2 cellular contexts compared by ENCODE assay signal in the genomic region with DNA sequence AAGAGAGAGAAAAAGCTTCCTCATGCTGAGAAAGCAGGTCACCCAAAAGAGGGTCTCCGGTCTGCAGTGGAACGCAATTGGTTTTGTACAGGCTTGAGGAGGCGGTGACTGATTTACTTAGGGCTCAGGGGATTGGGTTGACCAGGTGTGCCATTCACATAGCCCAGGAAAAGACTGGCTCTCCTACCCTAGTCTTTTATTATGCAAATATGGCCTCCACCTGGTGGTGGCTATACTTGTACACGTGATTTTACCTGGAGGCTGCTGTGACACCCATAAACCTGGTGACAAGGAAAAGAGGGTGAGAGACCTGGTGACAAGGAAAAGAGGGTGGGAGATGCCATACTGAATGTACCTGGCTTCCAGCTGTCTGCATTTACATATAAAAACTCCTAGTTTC.
TF ChIP-seq lines count a peak whose summit lies in the region.

No MANE protein-coding gene starts in this region.

TF ChIP-seq in GM23338, 12 proteins besides CTCF, POLR2A, EP300 and RAD21 (continues in another document):
- TF ChIP-seq CREB1 (CRISPR knock-in tag; IDR thresholded peaks at IDR 0.05; ENCODE audit: low read depth) (no peak), ZNF331 (CRISPR knock-in tag; IDR thresholded peaks at IDR 0.05; ENCODE audit: low read depth) (no peak), NANOG (IDR thresholded peaks at IDR 0.05; ENCODE audit: borderline replicate concordance) (no peak), EZH2phosphoT487 (IDR thresholded peaks at IDR 0.05; ENCODE audit: unreplicated experiment) (no peak), JUNB (IDR thresholded peaks at IDR 0.05; ENCODE audit: unreplicated experiment) (no peak), EZH2 (IDR thresholded peaks at IDR 0.05; ENCODE audit: low read depth, unreplicated experiment) (no peak), ZNF114 (CRISPR knock-in tag; IDR thresholded peaks at IDR 0.05) (no peak), POLR2AphosphoS5 (IDR thresholded peaks at IDR 0.05; ENCODE audit: low read depth) (no peak)
- TF ChIP-seq, protein P1, sequence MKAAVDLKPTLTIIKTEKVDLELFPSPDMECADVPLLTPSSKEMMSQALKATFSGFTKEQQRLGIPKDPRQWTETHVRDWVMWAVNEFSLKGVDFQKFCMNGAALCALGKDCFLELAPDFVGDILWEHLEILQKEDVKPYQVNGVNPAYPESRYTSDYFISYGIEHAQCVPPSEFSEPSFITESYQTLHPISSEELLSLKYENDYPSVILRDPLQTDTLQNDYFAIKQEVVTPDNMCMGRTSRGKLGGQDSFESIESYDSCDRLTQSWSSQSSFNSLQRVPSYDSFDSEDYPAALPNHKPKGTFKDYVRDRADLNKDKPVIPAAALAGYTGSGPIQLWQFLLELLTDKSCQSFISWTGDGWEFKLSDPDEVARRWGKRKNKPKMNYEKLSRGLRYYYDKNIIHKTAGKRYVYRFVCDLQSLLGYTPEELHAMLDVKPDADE (IDR thresholded peaks at IDR 0.05): no peak
- TF ChIP-seq, protein P2, sequence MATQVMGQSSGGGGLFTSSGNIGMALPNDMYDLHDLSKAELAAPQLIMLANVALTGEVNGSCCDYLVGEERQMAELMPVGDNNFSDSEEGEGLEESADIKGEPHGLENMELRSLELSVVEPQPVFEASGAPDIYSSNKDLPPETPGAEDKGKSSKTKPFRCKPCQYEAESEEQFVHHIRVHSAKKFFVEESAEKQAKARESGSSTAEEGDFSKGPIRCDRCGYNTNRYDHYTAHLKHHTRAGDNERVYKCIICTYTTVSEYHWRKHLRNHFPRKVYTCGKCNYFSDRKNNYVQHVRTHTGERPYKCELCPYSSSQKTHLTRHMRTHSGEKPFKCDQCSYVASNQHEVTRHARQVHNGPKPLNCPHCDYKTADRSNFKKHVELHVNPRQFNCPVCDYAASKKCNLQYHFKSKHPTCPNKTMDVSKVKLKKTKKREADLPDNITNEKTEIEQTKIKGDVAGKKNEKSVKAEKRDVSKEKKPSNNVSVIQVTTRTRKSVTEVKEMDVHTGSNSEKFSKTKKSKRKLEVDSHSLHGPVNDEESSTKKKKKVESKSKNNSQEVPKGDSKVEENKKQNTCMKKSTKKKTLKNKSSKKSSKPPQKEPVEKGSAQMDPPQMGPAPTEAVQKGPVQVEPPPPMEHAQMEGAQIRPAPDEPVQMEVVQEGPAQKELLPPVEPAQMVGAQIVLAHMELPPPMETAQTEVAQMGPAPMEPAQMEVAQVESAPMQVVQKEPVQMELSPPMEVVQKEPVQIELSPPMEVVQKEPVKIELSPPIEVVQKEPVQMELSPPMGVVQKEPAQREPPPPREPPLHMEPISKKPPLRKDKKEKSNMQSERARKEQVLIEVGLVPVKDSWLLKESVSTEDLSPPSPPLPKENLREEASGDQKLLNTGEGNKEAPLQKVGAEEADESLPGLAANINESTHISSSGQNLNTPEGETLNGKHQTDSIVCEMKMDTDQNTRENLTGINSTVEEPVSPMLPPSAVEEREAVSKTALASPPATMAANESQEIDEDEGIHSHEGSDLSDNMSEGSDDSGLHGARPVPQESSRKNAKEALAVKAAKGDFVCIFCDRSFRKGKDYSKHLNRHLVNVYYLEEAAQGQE (IDR thresholded peaks at IDR 0.05; ENCODE audit: unreplicated experiment): no peak

TF ChIP-seq in H1, 55 proteins besides CTCF, POLR2A, EP300 and RAD21:
- TF ChIP-seq, protein P3, sequence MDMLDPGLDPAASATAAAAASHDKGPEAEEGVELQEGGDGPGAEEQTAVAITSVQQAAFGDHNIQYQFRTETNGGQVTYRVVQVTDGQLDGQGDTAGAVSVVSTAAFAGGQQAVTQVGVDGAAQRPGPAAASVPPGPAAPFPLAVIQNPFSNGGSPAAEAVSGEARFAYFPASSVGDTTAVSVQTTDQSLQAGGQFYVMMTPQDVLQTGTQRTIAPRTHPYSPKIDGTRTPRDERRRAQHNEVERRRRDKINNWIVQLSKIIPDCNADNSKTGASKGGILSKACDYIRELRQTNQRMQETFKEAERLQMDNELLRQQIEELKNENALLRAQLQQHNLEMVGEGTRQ (IDR thresholded peaks at IDR 0.05; ENCODE audit: low read length): 0 out of 2 replicates have a peak, but pooled peaks have one; percentile 17
- TF ChIP-seq TBP (IDR thresholded peaks at IDR 0.05; ENCODE audit: low read depth, low read length) (0 out of 2 replicates have a peak, but pooled peaks have one; percentile 17), JUN (IDR thresholded peaks at IDR 0.05; ENCODE audit: low read depth, low read length) (no peak), SIN3A (conservative IDR thresholded peaks at IDR 0.05 in 1 of 2, IDR thresholded peaks at IDR 0.05 in 1 of 2; ENCODE audit: low read depth in 1 of 2, low read length in 2 of 2) (0 out of 4 replicates have a peak, but pooled peaks of 1 of the 2 experiments have one; percentile 34), POU5F1 (IDR thresholded peaks at IDR 0.05; ENCODE audit: low read depth, low read length) (peak; percentile 58; the same call in 1 of the 2 replicates), SRF (IDR thresholded peaks at IDR 0.05; ENCODE audit: low read depth, low read length) (no peak), EGR1 (IDR thresholded peaks at IDR 0.05; ENCODE audit: borderline replicate concordance, low read depth, low read length) (no peak), RXRA (IDR thresholded peaks at IDR 0.05; ENCODE audit: insufficient read depth, low read depth, low read length) (no peak), KDM4A (IDR thresholded peaks at IDR 0.05; ENCODE audit: low read depth, low read length, severe bottlenecking) (no peak), TCF12 (IDR thresholded peaks at IDR 0.05; ENCODE audit: low read depth, low read length) (peak; percentile 46; the same call in 1 of the 2 replicates), TAF1 (IDR thresholded peaks at IDR 0.05; ENCODE audit: low read depth, low read length) (no peak), CHD1 (IDR thresholded peaks at IDR 0.05; ENCODE audit: low read depth, low read length) (no peak)
- TF ChIP-seq, protein P4, sequence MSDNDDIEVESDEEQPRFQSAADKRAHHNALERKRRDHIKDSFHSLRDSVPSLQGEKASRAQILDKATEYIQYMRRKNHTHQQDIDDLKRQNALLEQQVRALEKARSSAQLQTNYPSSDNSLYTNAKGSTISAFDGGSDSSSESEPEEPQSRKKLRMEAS (IDR thresholded peaks at IDR 0.05): peak; percentile 80
- TF ChIP-seq, protein P5, sequence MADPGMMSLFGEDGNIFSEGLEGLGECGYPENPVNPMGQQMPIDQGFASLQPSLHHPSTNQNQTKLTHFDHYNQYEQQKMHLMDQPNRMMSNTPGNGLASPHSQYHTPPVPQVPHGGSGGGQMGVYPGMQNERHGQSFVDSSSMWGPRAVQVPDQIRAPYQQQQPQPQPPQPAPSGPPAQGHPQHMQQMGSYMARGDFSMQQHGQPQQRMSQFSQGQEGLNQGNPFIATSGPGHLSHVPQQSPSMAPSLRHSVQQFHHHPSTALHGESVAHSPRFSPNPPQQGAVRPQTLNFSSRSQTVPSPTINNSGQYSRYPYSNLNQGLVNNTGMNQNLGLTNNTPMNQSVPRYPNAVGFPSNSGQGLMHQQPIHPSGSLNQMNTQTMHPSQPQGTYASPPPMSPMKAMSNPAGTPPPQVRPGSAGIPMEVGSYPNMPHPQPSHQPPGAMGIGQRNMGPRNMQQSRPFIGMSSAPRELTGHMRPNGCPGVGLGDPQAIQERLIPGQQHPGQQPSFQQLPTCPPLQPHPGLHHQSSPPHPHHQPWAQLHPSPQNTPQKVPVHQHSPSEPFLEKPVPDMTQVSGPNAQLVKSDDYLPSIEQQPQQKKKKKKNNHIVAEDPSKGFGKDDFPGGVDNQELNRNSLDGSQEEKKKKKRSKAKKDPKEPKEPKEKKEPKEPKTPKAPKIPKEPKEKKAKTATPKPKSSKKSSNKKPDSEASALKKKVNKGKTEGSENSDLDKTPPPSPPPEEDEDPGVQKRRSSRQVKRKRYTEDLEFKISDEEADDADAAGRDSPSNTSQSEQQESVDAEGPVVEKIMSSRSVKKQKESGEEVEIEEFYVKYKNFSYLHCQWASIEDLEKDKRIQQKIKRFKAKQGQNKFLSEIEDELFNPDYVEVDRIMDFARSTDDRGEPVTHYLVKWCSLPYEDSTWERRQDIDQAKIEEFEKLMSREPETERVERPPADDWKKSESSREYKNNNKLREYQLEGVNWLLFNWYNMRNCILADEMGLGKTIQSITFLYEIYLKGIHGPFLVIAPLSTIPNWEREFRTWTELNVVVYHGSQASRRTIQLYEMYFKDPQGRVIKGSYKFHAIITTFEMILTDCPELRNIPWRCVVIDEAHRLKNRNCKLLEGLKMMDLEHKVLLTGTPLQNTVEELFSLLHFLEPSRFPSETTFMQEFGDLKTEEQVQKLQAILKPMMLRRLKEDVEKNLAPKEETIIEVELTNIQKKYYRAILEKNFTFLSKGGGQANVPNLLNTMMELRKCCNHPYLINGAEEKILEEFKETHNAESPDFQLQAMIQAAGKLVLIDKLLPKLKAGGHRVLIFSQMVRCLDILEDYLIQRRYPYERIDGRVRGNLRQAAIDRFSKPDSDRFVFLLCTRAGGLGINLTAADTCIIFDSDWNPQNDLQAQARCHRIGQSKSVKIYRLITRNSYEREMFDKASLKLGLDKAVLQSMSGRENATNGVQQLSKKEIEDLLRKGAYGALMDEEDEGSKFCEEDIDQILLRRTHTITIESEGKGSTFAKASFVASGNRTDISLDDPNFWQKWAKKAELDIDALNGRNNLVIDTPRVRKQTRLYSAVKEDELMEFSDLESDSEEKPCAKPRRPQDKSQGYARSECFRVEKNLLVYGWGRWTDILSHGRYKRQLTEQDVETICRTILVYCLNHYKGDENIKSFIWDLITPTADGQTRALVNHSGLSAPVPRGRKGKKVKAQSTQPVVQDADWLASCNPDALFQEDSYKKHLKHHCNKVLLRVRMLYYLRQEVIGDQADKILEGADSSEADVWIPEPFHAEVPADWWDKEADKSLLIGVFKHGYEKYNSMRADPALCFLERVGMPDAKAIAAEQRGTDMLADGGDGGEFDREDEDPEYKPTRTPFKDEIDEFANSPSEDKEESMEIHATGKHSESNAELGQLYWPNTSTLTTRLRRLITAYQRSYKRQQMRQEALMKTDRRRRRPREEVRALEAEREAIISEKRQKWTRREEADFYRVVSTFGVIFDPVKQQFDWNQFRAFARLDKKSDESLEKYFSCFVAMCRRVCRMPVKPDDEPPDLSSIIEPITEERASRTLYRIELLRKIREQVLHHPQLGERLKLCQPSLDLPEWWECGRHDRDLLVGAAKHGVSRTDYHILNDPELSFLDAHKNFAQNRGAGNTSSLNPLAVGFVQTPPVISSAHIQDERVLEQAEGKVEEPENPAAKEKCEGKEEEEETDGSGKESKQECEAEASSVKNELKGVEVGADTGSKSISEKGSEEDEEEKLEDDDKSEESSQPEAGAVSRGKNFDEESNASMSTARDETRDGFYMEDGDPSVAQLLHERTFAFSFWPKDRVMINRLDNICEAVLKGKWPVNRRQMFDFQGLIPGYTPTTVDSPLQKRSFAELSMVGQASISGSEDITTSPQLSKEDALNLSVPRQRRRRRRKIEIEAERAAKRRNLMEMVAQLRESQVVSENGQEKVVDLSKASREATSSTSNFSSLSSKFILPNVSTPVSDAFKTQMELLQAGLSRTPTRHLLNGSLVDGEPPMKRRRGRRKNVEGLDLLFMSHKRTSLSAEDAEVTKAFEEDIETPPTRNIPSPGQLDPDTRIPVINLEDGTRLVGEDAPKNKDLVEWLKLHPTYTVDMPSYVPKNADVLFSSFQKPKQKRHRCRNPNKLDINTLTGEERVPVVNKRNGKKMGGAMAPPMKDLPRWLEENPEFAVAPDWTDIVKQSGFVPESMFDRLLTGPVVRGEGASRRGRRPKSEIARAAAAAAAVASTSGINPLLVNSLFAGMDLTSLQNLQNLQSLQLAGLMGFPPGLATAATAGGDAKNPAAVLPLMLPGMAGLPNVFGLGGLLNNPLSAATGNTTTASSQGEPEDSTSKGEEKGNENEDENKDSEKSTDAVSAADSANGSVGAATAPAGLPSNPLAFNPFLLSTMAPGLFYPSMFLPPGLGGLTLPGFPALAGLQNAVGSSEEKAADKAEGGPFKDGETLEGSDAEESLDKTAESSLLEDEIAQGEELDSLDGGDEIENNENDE (IDR thresholded peaks at IDR 0.05; ENCODE audit: insufficient replicate concordance, low read length): no peak
